8 cellular contexts compared by ENCODE assay signal in genomic region chr22:21569076-21569427, GRCh38. TPM values are rescaled to one million over a fixed set of nuclear protein-coding genes. Genes with fewer than 3 reads are reported as not detected.
DNase-seq lines count a peak whose midpoint lies in the region; ATAC-seq and TF ChIP-seq lines count a peak whose summit lies in the region.
"Not testable (repeated sequence)": the region's sequence is repeated elsewhere in the genome, so short reads cannot be mapped to it uniquely, and the experiment has no call there.

No MANE protein-coding gene starts in this region.

- H3K4me3 ChIP-seq in CD8-positive, alpha-beta T cell (ENCODE audit: low read depth, low read length) = peak overlapping the region; percentile 79
- H3K4me3 ChIP-seq in Karpas-422 (ENCODE audit: low read length) (peak overlapping the region; percentile 96), fibroblast of lung (replicated peaks in 1 of 4; ENCODE audit: control extremely low read depth in 1 of 4, insufficient read depth in 1 of 4, low read depth in 3 of 4, low read length in 4 of 4) (peak overlapping the region; percentile 71 to 92 (median 81)), lower leg skin (ENCODE audit: low read depth, poor library complexity, severe bottlenecking) (peak overlapping the region; percentile 69), ovary (peak overlapping the region; percentile 53), thymus (ENCODE audit: low read length) (peak overlapping the region; percentile 80)

- H3K9me3 ChIP-seq in CD8-positive, alpha-beta T cell (ENCODE audit: low read length); Karpas-422 (ENCODE audit: low read length); fibroblast of lung (ENCODE audit: control insufficient read depth, insufficient read depth, low read depth, low read length); ovary; thymus (ENCODE audit: control insufficient read depth): not testable (repeated sequence)

- DNase-seq in CD8-positive, alpha-beta T cell; Karpas-422; activated B cell treated with CpG ODN at 0.5 μM for 24 hours; fibroblast of lung (ENCODE audit: low read depth in 2 of 2); lower leg skin (ENCODE audit: low spot score in 2 of 2); ovary: not testable (repeated sequence)

- intact Hi-C loops in CD8-positive, alpha-beta T cell (cut with DNase I, micrococcal nuclease) = loop anchor here in 1 of 2 experiments (2.0 kb wide), 1 partner anchor 16 kb away; no protein-coding TSS in a partner anchor
- intact Hi-C loops in activated B cell treated with CpG ODN at 0.5 μM for 24 hours (cut with micrococcal nuclease); lower leg skin (cut with DNase I; ENCODE audit: low total_unique reads); ovary (cut with DNase I): not testable (repeated sequence)

- not testable (repeated sequence) for H3K27me3 ChIP-seq in CD8-positive, alpha-beta T cell (ENCODE audit: insufficient read depth, low read length); Karpas-422 (ENCODE audit: low read length); fibroblast of lung (ENCODE audit: control insufficient read depth, insufficient read depth, low read length); ovary; thymus (ENCODE audit: control insufficient read depth, insufficient read depth)

- TF ChIP-seq EP300 in ovary (IDR thresholded peaks at IDR 0.05) = not testable (repeated sequence)

- TF ChIP-seq POLR2A in lower leg skin (IDR thresholded peaks at IDR 0.05); ovary (IDR thresholded peaks at IDR 0.05): not testable (repeated sequence)

- H3K9me2 ChIP-seq in Karpas-422 (replicated peaks; ENCODE audit: insufficient read depth, low read length) = not testable (repeated sequence)

- peaks cover 65% of the 10 kb centered on the region for H3K79me2 ChIP-seq in Karpas-422 (ENCODE audit: low read length)
- H3K79me2 ChIP-seq in fibroblast of lung (ENCODE audit: control insufficient read depth, insufficient read depth, low read length) = peaks cover 66% of the 10 kb centered on the region

- peak overlapping the region; percentile 88 for H3K27ac ChIP-seq in CD8-positive, alpha-beta T cell (ENCODE audit: low read depth, low read length)
- H3K27ac ChIP-seq in Karpas-422 (ENCODE audit: low read length) = peak overlapping the region; percentile 84
- H3K27ac ChIP-seq in fibroblast of lung (ENCODE audit: insufficient read depth, low read length) = peak overlapping the region; percentile 96
- not testable (repeated sequence) for H3K27ac ChIP-seq in ovary; thymus (ENCODE audit: low read depth)

- H3K4me3 Mint-ChIP-seq in CD8-positive, alpha-beta T cell = peak overlapping the region; percentile 87
- H3K4me3 Mint-ChIP-seq in activated B cell treated with CpG ODN at 0.5 μM for 24 hours (peak overlapping the region; percentile 89), brain (peak overlapping the region; percentile 96 to 98 (median 97))

- H3K9ac ChIP-seq in Karpas-422 (ENCODE audit: low read length) = peak overlapping the region; percentile 96
- not testable (repeated sequence) for H3K9ac ChIP-seq in fibroblast of lung (ENCODE audit: insufficient read depth, low read length)

- CTCF ChIA-PET in CD8-positive, alpha-beta T cell (lab: Charles Lee) = interaction anchor here (1.1 to 1.6 kb wide), 2 partner anchors 60 kb away, joined by 3 to 5 read pairs; partner anchors contain the start of gene YDJC
- CTCF ChIA-PET in activated B cell treated with CpG ODN at 0.5 μM for 24 hours (lab: Charles Lee) = interaction anchor here (1.2 kb wide), 1 partner anchor 10 kb away, joined by 3 read pairs; no protein-coding TSS in a partner anchor

- 36 to 40% methylated on average over 12 of the region's 12 CpGs for WGBS in lower leg skin, 2 donors
- 33 to 47% (median 35%) methylated on average over 12 of the region's 12 CpGs for WGBS in ovary, 3 donors
- WGBS in thymus = 90% methylated on average over 12 of the region's 12 CpGs

- H3K4me1 Mint-ChIP-seq in CD8-positive, alpha-beta T cell (ENCODE audit: low read depth) = peaks cover 54% of the 10 kb centered on the region
- H3K4me1 Mint-ChIP-seq in activated B cell treated with CpG ODN at 0.5 μM for 24 hours (peaks cover 54% of the 10 kb centered on the region), brain (peaks cover 47% of the 10 kb centered on the region)

- H3K36me3 Mint-ChIP-seq in CD8-positive, alpha-beta T cell = peaks cover 26% of the 10 kb centered on the region
- H3K36me3 Mint-ChIP-seq in activated B cell treated with CpG ODN at 0.5 μM for 24 hours (ENCODE audit: low read depth) (peaks cover 21% of the 10 kb centered on the region), brain (peaks cover 13% of the 10 kb centered on the region)

- H4K20me1 ChIP-seq in Karpas-422 (ENCODE audit: insufficient read depth, low read depth, low read length) = peaks cover 58% of the 10 kb centered on the region
- H4K20me1 ChIP-seq in fibroblast of lung (ENCODE audit: control insufficient read depth, extremely low read depth, insufficient read depth, low read length) = peaks cover 15% of the 10 kb centered on the region

- not testable (repeated sequence) for H3K36me3 ChIP-seq in CD8-positive, alpha-beta T cell (ENCODE audit: insufficient read depth, low read length); fibroblast of lung (ENCODE audit: control insufficient read depth, insufficient read depth, low read length); ovary; thymus (ENCODE audit: control insufficient read depth, insufficient read depth)
- H3K36me3 ChIP-seq in Karpas-422 (ENCODE audit: insufficient read depth, low read length) = peaks cover 16% of the 10 kb centered on the region; the same call in 1 of the 2 replicates

- peak overlapping the region; percentile 94 for H3K27ac Mint-ChIP-seq in CD8-positive, alpha-beta T cell
- H3K27ac Mint-ChIP-seq in activated B cell treated with CpG ODN at 0.5 μM for 24 hours = not testable (repeated sequence)
- H3K27ac Mint-ChIP-seq in brain = peak overlapping the region; percentile 97 to 99 (median 98)

- peaks cover 56% of the 10 kb centered on the region for H3K4me1 ChIP-seq in CD8-positive, alpha-beta T cell (ENCODE audit: insufficient read depth, low read length)
- H3K4me1 ChIP-seq in Karpas-422 (ENCODE audit: low read length) (peaks cover 34% of the 10 kb centered on the region), fibroblast of lung (ENCODE audit: control insufficient read depth, extremely low read depth, insufficient read depth, low read length) (peaks cover 12% of the 10 kb centered on the region), ovary (ENCODE audit: insufficient read depth) (peaks cover 18% of the 10 kb centered on the region), thymus (ENCODE audit: control insufficient read depth, insufficient read depth, low read length) (peaks cover 18% of the 10 kb centered on the region)

- peak overlapping the region; percentile 97 for H3K4me2 ChIP-seq in Karpas-422 (ENCODE audit: low read depth, low read length, poor library complexity, severe bottlenecking)
- H3K4me2 ChIP-seq in fibroblast of lung (ENCODE audit: extremely low read depth, insufficient read depth, low read length) = peak overlapping the region; percentile 99

- not testable (repeated sequence) for H2AFZ ChIP-seq in Karpas-422 (ENCODE audit: low read length); fibroblast of lung (ENCODE audit: low read length)

- not testable (repeated sequence) for H3K27me3 Mint-ChIP-seq in CD8-positive, alpha-beta T cell (ENCODE audit: low read depth); activated B cell treated with CpG ODN at 0.5 μM for 24 hours
- H3K27me3 Mint-ChIP-seq in brain = peaks cover 12% of the 10 kb centered on the region

- TF ChIP-seq CTCF in CD8-positive, alpha-beta T cell (IDR thresholded peaks at IDR 0.05); activated B cell treated with CpG ODN at 0.5 μM for 24 hours (IDR thresholded peaks at IDR 0.05); brain (conservative IDR thresholded peaks at IDR 0.05); fibroblast of lung (conservative IDR thresholded peaks at IDR 0.05 in 1 of 2, IDR thresholded peaks at IDR 0.05 in 1 of 2; ENCODE audit: low read depth in 1 of 2, low read length in 2 of 2); lower leg skin (IDR thresholded peaks at IDR 0.05); ovary (IDR thresholded peaks at IDR 0.05): not testable (repeated sequence)

- not testable (repeated sequence) for H3K9me3 Mint-ChIP-seq in CD8-positive, alpha-beta T cell; activated B cell treated with CpG ODN at 0.5 μM for 24 hours; brain

- not testable (repeated sequence) for ATAC-seq in CD8-positive, alpha-beta T cell; activated B cell treated with CpG ODN at 0.5 μM for 24 hours (ENCODE audit: low read depth)

- POLR2A ChIA-PET in CD8-positive, alpha-beta T cell (lab: Charles Lee) = interaction anchor here (1.3 to 2.0 kb wide), 2 partner anchors 61 to 83 kb away, joined by 3 to 7 read pairs; partner anchors contain the start of gene YDJC
- POLR2A ChIA-PET in activated B cell treated with CpG ODN at 0.5 μM for 24 hours (lab: Charles Lee) = interaction anchor here (0.6 to 2.4 kb wide), 3 partner anchors 20 to 1710 kb away, joined by 3 to 10 read pairs (median 7); partner anchors contain the start of gene YDJC

RNA-seq across cellular contexts. Expression of gene UBE2L3, which starts 1.5 kb away (rescaled TPM):
- 10 to 100 TPM; 20.7 to 22.4 TPM for total RNA-seq in CD8-positive, alpha-beta T cell
- 38.7 and 56.1 TPM in 2 replicates for total RNA-seq in Karpas-422 (2014; rRNA removed; shearing (Covaris generic); ENCODE audit: low replicate concordance)
- total RNA-seq in activated B cell treated with CpG ODN at 0.5 μM for 24 hours = 39.8 and 43.3 TPM in 2 replicates
- polyA plus RNA-seq in brain (ENCODE audit: insufficient read depth, low read depth, low replicate concordance) = 89.0 TPM
- 19.8 and 23.8 TPM in 2 replicates for total RNA-seq in fibroblast of lung
- polyA plus RNA-seq in fibroblast of lung = 82.4 and 109 TPM in 2 replicates
- 77.0 and 95.2 TPM in 2 replicates for polyA plus RNA-seq in fibroblast of lung (2012)
- 43.9 and 46.0 TPM in 2 replicates for polyA minus RNA-seq in fibroblast of lung (ENCODE audit: low replicate concordance)
- 10 to 100 TPM; 28.0 to 42.4 (median 40.5) TPM for total RNA-seq in lower leg skin
- total RNA-seq in ovary = 10 to 100 TPM; 20.3 to 42.0 (median 39.9) TPM
- 100 to 1,000 TPM in 1 of 2 donors, 10 to 100 TPM in 1; 30.7 to 105 TPM for polyA plus RNA-seq in ovary
- 50.1 TPM for polyA plus RNA-seq in thymus

RNA-seq across cellular contexts. Expression of gene RIMBP3C, which starts 17.8 kb away (rescaled TPM):
- total RNA-seq in CD8-positive, alpha-beta T cell = not detected
- total RNA-seq in Karpas-422 (2014; rRNA removed; shearing (Covaris generic); ENCODE audit: low replicate concordance) = 0.65 TPM in 1 of 2 replicates, not detected in the other
- total RNA-seq in activated B cell treated with CpG ODN at 0.5 μM for 24 hours (0.24 TPM in 1 of 2 replicates, not detected in the other), fibroblast of lung (under 0.01 and 0.50 TPM in 2 replicates), lower leg skin (under 1 TPM in 2 of 4 donors, not detected in 2; 0.20 to 0.30 TPM), ovary (under 1 TPM in 3 of 7 donors, not detected in 4; 0.07 to 0.25 (median 0.15) TPM)
- polyA plus RNA-seq in brain (ENCODE audit: insufficient read depth, low read depth, low replicate concordance) (not detected), fibroblast of lung (0.02 and 0.03 TPM in 2 replicates), ovary (under 1 TPM; 0.04 to 0.15 TPM), thymus (0.34 TPM)
- 0.06 TPM in 1 of 2 replicates, not detected in the other for polyA plus RNA-seq in fibroblast of lung (2012)
- polyA minus RNA-seq in fibroblast of lung (ENCODE audit: low replicate concordance) = 1.3 and 1.8 TPM in 2 replicates
